Comparison of ENCODE assay signal across 25 cellular contexts in the genomic region with DNA sequence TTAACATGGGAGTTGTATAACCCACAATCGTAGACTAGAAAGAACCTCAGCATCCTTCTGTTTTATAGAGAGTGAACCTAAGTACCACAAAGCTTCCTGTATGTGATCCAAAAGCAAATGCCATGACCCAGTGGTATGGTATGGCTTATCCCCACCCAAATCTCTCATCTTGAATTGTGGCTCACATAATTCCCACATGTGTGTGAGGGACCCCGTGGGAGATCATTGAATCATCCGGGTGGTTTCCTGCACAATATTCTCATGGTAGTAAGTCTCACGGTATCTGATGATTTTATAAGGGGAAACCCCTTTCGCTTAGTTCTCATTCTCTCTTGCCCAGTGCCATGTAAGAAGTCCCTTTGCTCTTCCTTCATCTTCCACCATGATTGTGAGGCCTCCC.
"Had no signal": no experiment of that assay in that cellular context is flagged by ENCODE, and none has a peak within 500 bp of the region (broad histone marks: within the 10 kb centered on the region; RNA-seq: fewer than 3 reads in every experiment).

No MANE protein-coding gene starts in this region.

- H3K4me3 Mint-ChIP-seq: activated CD8-positive, alpha-beta T cell treated with anti-CD3 and anti-CD28 coated beads, Interleukin-2, amount 10 ng/mL, durations not matched to agents 7 days and 5 days; activated naive CD8-positive, alpha-beta T cell treated with anti-CD3 and anti-CD28 coated beads, Interleukin-2, amount 10 ng/mL, durations not matched to agents 7 days and 5 days; T-helper 1 cell treated with Interleukin-12 subunit alpha and Interleukin-12 subunit beta and Interleukin-4 antibody, amounts not matched to agents 30 μg/mL and 1 μg/mL, for 36 hours; WTC11 had no signal

- H3K4me1 ChIP-seq: adrenal gland had no signal

- H3K36me3 Mint-ChIP-seq: activated naive CD8-positive, alpha-beta T cell treated with anti-CD3 and anti-CD28 coated beads, Interleukin-2, amount 10 ng/mL, durations not matched to agents 7 days and 5 days; WTC11 had no signal

- H3K27ac Mint-ChIP-seq: activated CD8-positive, alpha-beta T cell treated with anti-CD3 and anti-CD28 coated beads, Interleukin-2, amount 10 ng/mL, durations not matched to agents 7 days and 5 days; activated naive CD8-positive, alpha-beta T cell treated with anti-CD3 and anti-CD28 coated beads, Interleukin-2, amount 10 ng/mL, durations not matched to agents 7 days and 5 days; T-helper 1 cell treated with Interleukin-12 subunit alpha and Interleukin-12 subunit beta and Interleukin-4 antibody, amounts not matched to agents 30 μg/mL and 1 μg/mL, for 36 hours; WTC11 had no signal

- H3K27me3 Mint-ChIP-seq: activated naive CD8-positive, alpha-beta T cell treated with anti-CD3 and anti-CD28 coated beads, Interleukin-2, amount 10 ng/mL, durations not matched to agents 7 days and 5 days had no signal

- H3K4me2 ChIP-seq: SK-N-SH had no signal

- DNase-seq: activated CD4-positive, alpha-beta T cell treated with anti-CD3 and anti-CD28 coated beads for 48 hours; activated CD4-positive, alpha-beta T cell treated with anti-CD3 and anti-CD28 coated beads, Interleukin-2, amount 50 U/mL, for 4 hours; activated CD4-positive, CD25-positive, alpha-beta regulatory T cell treated with anti-CD3 and anti-CD28 coated beads, Interleukin-2, amount 50 U/mL, for 72 hours; activated CD8-positive, alpha-beta memory T cell treated with anti-CD3 and anti-CD28 coated beads, Interleukin-2, amount 50 U/mL, for 48 hours; activated CD8-positive, alpha-beta T cell treated with anti-CD3 and anti-CD28 coated beads, Interleukin-2, amount 10 ng/mL, durations not matched to agents 7 days and 5 days; activated naive CD4-positive, alpha-beta T cell treated with anti-CD3 and anti-CD28 coated beads, Interleukin-2, amount 50 U/mL, for 16 hours; activated naive CD8-positive, alpha-beta T cell treated with anti-CD3 and anti-CD28 coated beads, Interleukin-2, amount 10 ng/mL, durations not matched to agents 7 days and 5 days; activated T-cell treated with anti-CD3 and anti-CD28 coated beads, Interleukin-2, amount 50 U/mL, for 1 hour; adrenal gland; anterior cingulate cortex; central memory CD4-positive, alpha-beta T cell; Karpas-422; NCI-H1105 treated with DMSO at 0.1 percent for 48 hours; NCI-H2029; NCI-H2107; NCI-H510A treated with DMSO at 0.1 percent for 48 hours; NCI-H69; NK-92 treated with Interleukin-12 subunit alpha and Interleukin-12 subunit beta, amount 100 ng/mL, for 24 hours; Right ventricle myocardium superior; SJCRH30; SK-N-SH had no signal

- H3K9me3 ChIP-seq: adrenal gland, SJCRH30, SK-N-SH had no signal

- H3K4me1 Mint-ChIP-seq: activated naive CD8-positive, alpha-beta T cell treated with anti-CD3 and anti-CD28 coated beads, Interleukin-2, amount 10 ng/mL, durations not matched to agents 7 days and 5 days; WTC11 had no signal

- H3K9me3 Mint-ChIP-seq: activated naive CD8-positive, alpha-beta T cell treated with anti-CD3 and anti-CD28 coated beads, Interleukin-2, amount 10 ng/mL, durations not matched to agents 7 days and 5 days; T-helper 1 cell treated with Interleukin-12 subunit alpha and Interleukin-12 subunit beta and Interleukin-4 antibody, amounts not matched to agents 30 μg/mL and 1 μg/mL, for 36 hours; WTC11 had no signal

- H3K4me3 ChIP-seq: adrenal gland, SJCRH30 had no signal

- ATAC-seq: activated CD8-positive, alpha-beta T cell treated with anti-CD3 and anti-CD28 coated beads, Interleukin-2, amount 10 ng/mL, durations not matched to agents 7 days and 5 days; Panc1 had no signal

- H3K27me3 ChIP-seq: adrenal gland, SJCRH30 had no signal

- H3K27ac ChIP-seq: adrenal gland, RWPE1, SJCRH30 had no signal

- H3K36me3 ChIP-seq: adrenal gland, SJCRH30 had no signal

- H3K9ac ChIP-seq: SK-N-SH had no signal
